Comparison of ENCODE assay signal across 1 cellular context in genomic region chr1:119773711-119774241, GRCh38.
A peak's percentile ranks its signal among the peaks of the same experiment; 100 is the strongest.
TF ChIP-seq lines count a peak whose summit lies in the region.

No MANE protein-coding gene starts in this region.

TF ChIP-seq in H1, 55 proteins besides CTCF, POLR2A, EP300 and RAD21:
- TF ChIP-seq ASH2L (IDR thresholded peaks at IDR 0.05; ENCODE audit: low read length) (peak; percentile 20), CTBP2 (IDR thresholded peaks at IDR 0.05; ENCODE audit: borderline replicate concordance, insufficient read depth, insufficient read length, low read length) (no peak)
- TF ChIP-seq, protein P1, sequence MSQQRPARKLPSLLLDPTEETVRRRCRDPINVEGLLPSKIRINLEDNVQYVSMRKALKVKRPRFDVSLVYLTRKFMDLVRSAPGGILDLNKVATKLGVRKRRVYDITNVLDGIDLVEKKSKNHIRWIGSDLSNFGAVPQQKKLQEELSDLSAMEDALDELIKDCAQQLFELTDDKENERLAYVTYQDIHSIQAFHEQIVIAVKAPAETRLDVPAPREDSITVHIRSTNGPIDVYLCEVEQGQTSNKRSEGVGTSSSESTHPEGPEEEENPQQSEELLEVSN (IDR thresholded peaks at IDR 0.05), result no peak
